30 cellular contexts compared by ENCODE assay signal in the genomic region with DNA sequence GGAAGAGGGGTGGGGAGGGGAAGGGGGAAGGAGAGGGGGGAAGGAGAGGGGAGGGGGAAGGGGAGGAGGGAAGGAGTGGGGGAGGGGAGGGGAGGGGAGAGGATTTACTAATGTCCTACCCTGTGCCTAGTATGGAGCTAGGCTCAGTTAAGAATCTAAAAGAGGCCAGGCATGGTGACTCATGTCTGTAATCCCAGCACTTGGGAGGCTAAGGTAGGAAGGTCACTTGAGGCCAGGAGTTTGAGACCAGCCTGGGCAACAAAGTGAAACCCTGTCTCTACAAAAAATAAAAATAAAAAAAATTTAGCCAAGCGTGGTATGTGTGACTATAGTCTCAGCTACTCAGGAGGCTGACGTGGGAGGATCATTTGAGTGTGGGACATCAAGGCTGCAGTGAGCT. TPM values are rescaled to one million over a fixed set of nuclear protein-coding genes. Genes with fewer than 3 reads are reported as not detected.
A peak's percentile ranks its signal among the peaks of the same experiment; 100 is the strongest.
DNase-seq lines count a peak whose midpoint lies in the region; ATAC-seq and TF ChIP-seq lines count a peak whose summit lies in the region.
"Had no signal": no experiment of that assay in that cellular context is flagged by ENCODE, and none has a peak within 500 bp of the region (broad histone marks: within the 10 kb centered on the region; RNA-seq: fewer than 3 reads in every experiment).

No MANE protein-coding gene starts in this region.

- H3K9ac ChIP-seq in DND-41 (ENCODE audit: low read depth, low read length) (no peak overlapping the region), mesendoderm (ENCODE audit: low read length) (no peak overlapping the region)
- H3K9ac ChIP-seq: BLaER1 had no signal

- H2AFZ ChIP-seq in DND-41 (ENCODE audit: low read depth, low read length) = no peak overlapping the region
- H2AFZ ChIP-seq: PC-9 had no signal

- H3K27ac ChIP-seq in DND-41 (ENCODE audit: low read length) (peak overlapping the region; percentile 52; the same call in 1 of the 2 replicates), mesendoderm (ENCODE audit: low read depth, low read length) (no peak overlapping the region), body of pancreas (no peak overlapping the region)
- H3K27ac ChIP-seq: BLaER1, left ventricle myocardium inferior, neutrophil, PC-9, thyroid gland, vagina had no signal

- H4K8ac ChIP-seq in mesendoderm (ENCODE audit: low read depth, low read length) = no peak overlapping the region

- intact Hi-C loops in body of pancreas (cut with DNase I) = no loop called here

- H3K56ac ChIP-seq in mesendoderm (ENCODE audit: low read length) = no peak overlapping the region

- no peak for TF ChIP-seq POLR2A in body of pancreas (IDR thresholded peaks at IDR 0.05)

- peaks cover 10% of the 10 kb centered on the region for H4K20me1 ChIP-seq in DND-41 (ENCODE audit: insufficient read depth, low read length)

- H3K4me2 ChIP-seq in DND-41 (ENCODE audit: insufficient read depth, low read length) (no peak overlapping the region), mesendoderm (ENCODE audit: low read length) (no peak overlapping the region)
- H3K4me2 ChIP-seq: BLaER1, PC-9 had no signal

- H3K4me1 ChIP-seq in DND-41 (ENCODE audit: insufficient read depth, low read length) = 0 out of 2 replicates have a peak, but pooled peaks cover under 1% of the 10 kb centered on the region
- H3K4me1 ChIP-seq in mesendoderm (ENCODE audit: control insufficient read depth, low read depth, low read length) = peaks cover 2% of the 10 kb centered on the region
- H3K4me1 ChIP-seq in body of pancreas = peaks cover 3% of the 10 kb centered on the region
- H3K4me1 ChIP-seq: BLaER1, thyroid gland had no signal

- no peak for DNase-seq in DND-41
- peak; percentile 19 for DNase-seq in ELR (ENCODE audit: low read depth)
- DNase-seq in OCI-M1 (lab: John Stamatoyannopoulos, UW) = peak; percentile 69
- DNase-seq in mesendoderm = peak; percentile 78
- DNase-seq in stimulated activated CD4-positive, alpha-beta T cell treated with anti-CD3 and anti-CD28 coated beads, Interleukin-4, amount 100 ng/mL, for 1 hour = no peak
- no peak for DNase-seq in A172 (ENCODE audit: low spot score)
- no peak for DNase-seq in body of pancreas
- DNase-seq: activated CD4-positive, alpha-beta T cell treated with anti-CD3 and anti-CD28 coated beads, Interleukin-2, amount 10 ng/mL, durations not matched to agents 7 days and 5 days; activated naive CD4-positive, alpha-beta T cell; activated naive CD8-positive, alpha-beta T cell treated with anti-CD3 and anti-CD28 coated beads, Interleukin-2, amount 50 U/mL, for 24 hours; caudate nucleus; cortex of kidney; endodermal cell; foreskin fibroblast; head of caudate nucleus; islet precursor cell; left ventricle myocardium inferior; NCI-H1417; NCI-H2029; NCI-H524; PC-9; posterior cingulate gyrus; right cardiac atrium; SHP77; stimulated activated CD4-positive, alpha-beta T cell treated with anti-CD3 and anti-CD28 coated beads, Interleukin-1b, Interleukin-23, amount 100 ng/mL, for 48 hours; T-helper 9 cell; thyroid gland had no signal

- H3K4me3 ChIP-seq in DND-41 (ENCODE audit: low read depth in 1 of 2, low read length in 2 of 2) (no peak overlapping the region), mesendoderm (ENCODE audit: low read length) (no peak overlapping the region), body of pancreas (no peak overlapping the region)
- H3K4me3 ChIP-seq: BLaER1, left ventricle myocardium inferior, PC-9, thyroid gland, vagina had no signal

- H2BK15ac ChIP-seq in mesendoderm (replicated peaks; ENCODE audit: low read depth) = no peak overlapping the region

- TF ChIP-seq CTCF in DND-41 (IDR thresholded peaks at IDR 0.05; ENCODE audit: borderline replicate concordance, extremely low read depth, low read length, poor library complexity, severe bottlenecking) = no peak
- TF ChIP-seq CTCF in body of pancreas (IDR thresholded peaks at IDR 0.05) = no peak

- ATAC-seq in DND-41 (ENCODE audit: insufficient read depth, low read depth) = no peak
- ATAC-seq in body of pancreas = no peak
- ATAC-seq: activated naive CD8-positive, alpha-beta T cell treated with anti-CD3 and anti-CD28 coated beads, Interleukin-2, amount 50 U/mL, for 24 hours; right cardiac atrium had no signal

- H2BK5ac ChIP-seq in mesendoderm (ENCODE audit: low read length) = no peak overlapping the region

- H3K79me2 ChIP-seq in DND-41 (ENCODE audit: insufficient read depth, low read length) (peaks cover 28% of the 10 kb centered on the region), mesendoderm (ENCODE audit: control insufficient read depth, insufficient read depth, low read length) (peaks cover 4% of the 10 kb centered on the region)

- H2BK120ac ChIP-seq in mesendoderm (ENCODE audit: low read depth, low read length) = no peak overlapping the region

- no peak overlapping the region for H3K18ac ChIP-seq in mesendoderm (ENCODE audit: low read length)

- H3K23ac ChIP-seq in mesendoderm (ENCODE audit: low read length) = no peak overlapping the region

- no CpG with 5 or more reads among the region's 2 CpGs for WGBS in mesendoderm (ENCODE audit: extremely low coverage, insufficient coverage, low lambda C conversion rate)
- WGBS in body of pancreas, 2 donors = 84 to 97% methylated on average over 2 of the region's 2 CpGs

- H4K5ac ChIP-seq in mesendoderm (ENCODE audit: low read length) = no peak overlapping the region

- H3K27me3 ChIP-seq in DND-41 (ENCODE audit: insufficient read depth, low read length, poor library complexity) = no peaks in the 10 kb centered on the region
- H3K27me3 ChIP-seq in mesendoderm (ENCODE audit: insufficient read depth, low read length, poor library complexity) = no peaks in the 10 kb centered on the region
- no peaks in the 10 kb centered on the region for H3K27me3 ChIP-seq in body of pancreas
- H3K27me3 ChIP-seq: BLaER1, neutrophil, thyroid gland, vagina had no signal

- H3K79me1 ChIP-seq in mesendoderm (ENCODE audit: low read length) = peaks cover 4% of the 10 kb centered on the region

- H2AK5ac ChIP-seq in mesendoderm (ENCODE audit: low read length) = no peak overlapping the region

- H3K36me3 ChIP-seq in DND-41 (ENCODE audit: insufficient read depth, low read length) = peaks cover 60% of the 10 kb centered on the region
- H3K36me3 ChIP-seq in mesendoderm (ENCODE audit: control insufficient read depth, insufficient read depth, low read length) = no peaks in the 10 kb centered on the region
- peaks cover 5 to 19% of the 10 kb centered on the region in 2 donors for H3K36me3 ChIP-seq in body of pancreas (replicated peaks in 1 of 2; ENCODE audit: insufficient read depth in 1 of 2, low read depth in 2 of 2)

- no peak overlapping the region for H3K4ac ChIP-seq in mesendoderm (ENCODE audit: low read depth, low read length)

- H3K9me3 ChIP-seq in DND-41 (ENCODE audit: insufficient read depth, low read length, severe bottlenecking) (no peaks in the 10 kb centered on the region), body of pancreas (no peaks in the 10 kb centered on the region)
- H3K9me3 ChIP-seq: BLaER1, left ventricle myocardium inferior, neutrophil, thyroid gland, vagina had no signal

RNA-seq across cellular contexts. Expression of a gene that starts 13.0 kb away (rescaled TPM):
- 34.6 TPM for polyA plus RNA-seq in mesendoderm (2013, experiment 1 of 2)
- 35.3 TPM for polyA plus RNA-seq in mesendoderm (2013, experiment 2 of 2)
- total RNA-seq in A172 (2014; rRNA removed; shearing (Covaris generic)) = 36.5 and 39.4 TPM in 2 replicates
- total RNA-seq in body of pancreas = 10 to 100 TPM; 23.4 to 27.8 TPM

RNA-seq across cellular contexts. Expression of a gene that starts 24.5 kb away (rescaled TPM):
- polyA plus RNA-seq in mesendoderm (2013, experiment 1 of 2) = 0.04 TPM
- polyA plus RNA-seq in mesendoderm (2013, experiment 2 of 2) = 0.03 TPM
- not detected in 2 replicates for total RNA-seq in A172 (2014; rRNA removed; shearing (Covaris generic))
- total RNA-seq in body of pancreas = 1 to 10 TPM in 1 of 2 donors, under 1 TPM in 1; 0.52 to 1.3 TPM

Comparison
In these comparisons a context has a peak if more than half of its experiments do, and no peak if none do; other contexts are left out.
1. DNase-seq: peak in ELR (single experiment), OCI-M1 (single experiment) and mesendoderm (single experiment); none in DND-41 (single experiment), stimulated activated CD4-positive, alpha-beta T cell treated with anti-CD3 and anti-CD28 coated beads, Interleukin-4, amount 100 ng/mL, for 1 hour (single experiment), A172 (single experiment) and body of pancreas (0 of 4).